9 cellular contexts compared by ENCODE assay signal in the genomic region with DNA sequence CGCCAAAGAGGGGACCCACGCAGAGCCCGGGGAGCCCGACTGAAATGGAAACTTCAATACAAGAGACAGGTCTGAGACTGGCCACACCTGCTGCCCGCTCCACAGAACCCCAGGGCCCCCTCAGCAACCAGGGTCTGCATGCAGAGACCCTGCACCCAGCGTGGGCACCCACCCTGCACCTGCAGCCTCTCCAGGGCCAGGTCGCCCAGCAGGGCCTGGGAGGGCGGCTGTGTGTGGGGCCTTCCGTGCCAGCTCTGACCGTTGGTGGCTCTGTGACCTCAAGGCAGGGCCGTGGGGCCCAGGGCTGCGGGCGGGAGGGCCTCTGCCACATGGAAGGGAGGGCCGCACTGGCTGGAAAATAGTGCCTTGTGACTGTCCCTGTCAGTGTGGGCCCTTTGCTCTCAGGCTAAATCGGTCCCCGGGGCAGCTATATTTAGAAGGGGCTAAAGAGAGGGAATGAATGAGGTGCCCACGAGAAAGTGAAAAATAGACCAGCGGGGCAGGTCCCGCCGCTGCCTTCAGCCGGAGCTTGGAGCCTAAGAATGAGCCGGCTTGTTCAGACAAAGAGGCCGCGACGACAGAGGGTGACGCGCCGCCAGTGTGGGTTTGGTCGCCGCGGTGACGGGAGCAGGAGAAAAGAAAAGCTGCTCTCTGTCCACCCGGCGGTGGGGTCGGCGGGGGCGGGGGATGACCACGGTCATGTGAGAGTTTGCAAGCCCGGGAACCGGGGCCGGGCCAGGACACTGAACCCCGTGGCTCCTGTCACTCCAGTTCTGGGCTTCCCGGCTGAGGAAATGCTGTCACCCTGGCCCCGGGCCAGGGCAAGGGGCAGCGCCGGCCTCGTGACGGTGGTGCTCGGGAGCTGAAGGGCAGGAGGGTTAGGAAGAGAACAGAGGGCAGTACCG.
DNase-seq lines count a peak whose midpoint lies in the region; ATAC-seq and TF ChIP-seq lines count a peak whose summit lies in the region.
"Had no signal": no experiment of that assay in that cellular context is flagged by ENCODE, and none has a peak within 500 bp of the region (broad histone marks: within the 10 kb centered on the region; RNA-seq: fewer than 3 reads in every experiment).

No MANE protein-coding gene starts in this region.

- H3K27me3 ChIP-seq in lung (ENCODE audit: control insufficient read depth, insufficient read depth): no peaks in the 10 kb centered on the region
- no peaks in the 10 kb centered on the region for H3K27me3 ChIP-seq in CD8-positive, alpha-beta T cell (ENCODE audit: insufficient read depth, low read length)
- H3K27me3 ChIP-seq: neutrophil had no signal

- H3K9me3 ChIP-seq in lung (ENCODE audit: control insufficient read depth in 2 of 2, insufficient read depth in 1 of 2, low read length in 1 of 2): no peaks in the 10 kb centered on the region
- H3K9me3 ChIP-seq in CD8-positive, alpha-beta T cell (ENCODE audit: low read length): no peaks in the 10 kb centered on the region
- H3K9me3 ChIP-seq: neutrophil had no signal

- H3K27ac ChIP-seq in coronary artery (peak overlapping the region; percentile 97 to 98), lung (ENCODE audit: low read depth in 1 of 2, low read length in 1 of 2) (peak overlapping the region; percentile 73 to 75)
- no peak overlapping the region for H3K27ac ChIP-seq in CD8-positive, alpha-beta T cell (ENCODE audit: low read depth, low read length)
- H3K27ac ChIP-seq: neutrophil had no signal

- no peaks in the 10 kb centered on the region for H3K36me3 ChIP-seq in lung (ENCODE audit: control insufficient read depth in 2 of 2, insufficient read depth in 2 of 2, low read length in 2 of 2)
- no peaks in the 10 kb centered on the region for H3K36me3 ChIP-seq in CD8-positive, alpha-beta T cell (ENCODE audit: insufficient read depth, low read length)
- H3K36me3 ChIP-seq: neutrophil had no signal

- TF ChIP-seq CTCF in NB4 (IDR thresholded peaks at IDR 0.05; ENCODE audit: low read depth, low read length) (no peak), coronary artery (IDR thresholded peaks at IDR 0.05) (no peak), lung (IDR thresholded peaks at IDR 0.05; ENCODE audit: control extremely low read depth, extremely low read depth) (no peak), GM13977 (IDR thresholded peaks at IDR 0.05; ENCODE audit: extremely low read depth, insufficient read depth, missing control alignments) (no peak)
- TF ChIP-seq CTCF in CD8-positive, alpha-beta T cell (IDR thresholded peaks at IDR 0.05): no peak

- CTCF ChIA-PET in CD8-positive, alpha-beta T cell (lab: Charles Lee): no interaction called here

- ATAC-seq in lung (ENCODE audit: insufficient read depth, low FRiP score): no peak
- no peak for ATAC-seq in GM19452 (IDR thresholded peaks at IDR 0.05; ENCODE audit: unreplicated experiment)
- no peak for ATAC-seq in CD8-positive, alpha-beta T cell

- no peak overlapping the region for H3K27ac Mint-ChIP-seq in CD8-positive, alpha-beta T cell

- TF ChIP-seq POLR2A in NB4 (IDR thresholded peaks at IDR 0.05; ENCODE audit: extremely low read depth, insufficient read length): no peak

- no peak overlapping the region for H3K4me3 ChIP-seq in NB4 (ENCODE audit: low read depth, low read length)
- H3K4me3 ChIP-seq in coronary artery: peak overlapping the region; percentile 50
- no peak overlapping the region for H3K4me3 ChIP-seq in lung
- no peak overlapping the region for H3K4me3 ChIP-seq in CD8-positive, alpha-beta T cell (ENCODE audit: low read depth, low read length)

- POLR2A ChIA-PET in CD8-positive, alpha-beta T cell (lab: Charles Lee): no interaction called here

- DNase-seq in NB4 (ENCODE audit: low read depth): peak; percentile 85
- peak; percentile 97 for DNase-seq in coronary artery (ENCODE audit: low spot score)
- DNase-seq in lung (ENCODE audit: low spot score): peak; percentile 64
- peak; percentile 86 for DNase-seq in superior temporal gyrus (ENCODE audit: extremely low spot score)
- no peak for DNase-seq in GM13977 (ENCODE audit: low spot score)
- DNase-seq in NCI-H345 treated with DMSO at 0.1 percent for 48 hours (lab: John Stamatoyannopoulos, UW; ENCODE audit: unreplicated experiment): no peak
- no peak for DNase-seq in CD8-positive, alpha-beta T cell

- H3K4me1 ChIP-seq in lung (ENCODE audit: control insufficient read depth in 2 of 2, insufficient read depth in 2 of 2, low read length in 2 of 2): peaks cover 11 to 33% of the 10 kb centered on the region in 2 donors
- H3K4me1 ChIP-seq in CD8-positive, alpha-beta T cell (ENCODE audit: insufficient read depth, low read length): peaks cover 15% of the 10 kb centered on the region

- intact Hi-C loops in CD8-positive, alpha-beta T cell (cut with DNase I, micrococcal nuclease): no loop called here

- no peaks in the 10 kb centered on the region for H3K27me3 Mint-ChIP-seq in CD8-positive, alpha-beta T cell (ENCODE audit: low read depth)

- in situ Hi-C loops in GM13977 (cut with MboI; ENCODE audit: low pct_unique_long_range_greater_than_20kb, low sequenced_read_pairs, unreplicated experiment): no loop called here

- peaks cover 17% of the 10 kb centered on the region for H3K4me1 Mint-ChIP-seq in CD8-positive, alpha-beta T cell (ENCODE audit: low read depth)

- 30 to 46% methylated on average over 49 to 50 of the region's 50 CpGs for WGBS in lung, 2 donors

- H3K36me3 Mint-ChIP-seq in CD8-positive, alpha-beta T cell: no peaks in the 10 kb centered on the region

- no peak overlapping the region for H3K4me3 Mint-ChIP-seq in CD8-positive, alpha-beta T cell

- H3K9me3 Mint-ChIP-seq in CD8-positive, alpha-beta T cell: no peaks in the 10 kb centered on the region

Comparison
In these comparisons a context has a peak if more than half of its experiments do, and no peak if none do; other contexts are left out.
1. DNase-seq: peak in NB4 (single experiment), coronary artery (single experiment), lung (single experiment) and superior temporal gyrus (single experiment); none in GM13977 (single experiment), NCI-H345 treated with DMSO at 0.1 percent for 48 hours (single experiment) and CD8-positive, alpha-beta T cell (0 of 7).